In genomic region chr6:108198761-108199498, GRCh38 we compare ENCODE assay signal across 34 cellular contexts. TPM values are rescaled to one million over a fixed set of nuclear protein-coding genes. Genes with fewer than 3 reads are reported as not detected.
"Had no signal": no experiment of that assay in that cellular context is flagged by ENCODE, and none has a peak within 500 bp of the region (broad histone marks: within the 10 kb centered on the region; RNA-seq: fewer than 3 reads in every experiment).

No MANE protein-coding gene starts in this region.

- DNase-seq: activated CD4-positive, alpha-beta T cell treated with anti-CD3 and anti-CD28 coated beads, Interleukin-2, amount 10 ng/mL, durations not matched to agents 24 days and 14 days; activated CD4-positive, alpha-beta T cell treated with anti-CD3 and anti-CD28 coated beads, Interleukin-2, amount 50 U/mL, for 4 hours; activated CD8-positive, alpha-beta T cell treated with anti-CD3 and anti-CD28 coated beads for 36 hours; activated effector memory CD4-positive, alpha-beta T cell treated with anti-CD3 and anti-CD28 coated beads, Interleukin-2, amount 50 U/mL, for 16 hours; activated naive CD4-positive, alpha-beta T cell; activated naive CD4-positive, alpha-beta T cell treated with anti-CD3 and anti-CD28 coated beads, Interleukin-2, amount 50 U/mL, for 16 hours; activated naive CD8-positive, alpha-beta T cell treated with anti-CD3 and anti-CD28 coated beads, Interleukin-2, amount 10 ng/mL, durations not matched to agents 7 days and 5 days; activated T-cell treated with anti-CD3 and anti-CD28 coated beads, Interleukin-2, amount 50 U/mL, for 1 hour; activated T-cell treated with anti-CD3 and anti-CD28 coated beads, Interleukin-2, amount 50 U/mL, for 72 hours; amygdala; body of pancreas; Karpas-422; KBM-7; NCI-H1105 treated with DMSO at 0.1 percent for 48 hours; NCI-H1436; NCI-H1694; NCI-H1930; NCI-H2081 treated with DMSO at 0.1 percent for 48 hours; NCI-H345; NCI-H524 treated with DMSO at 0.1 percent for 48 hours; SHP77 had no signal

- FAIRE-seq: astrocyte, TTC549 had no signal

- H3K9me3 ChIP-seq: body of pancreas, breast epithelium, SJCRH30 had no signal

- H3K4me3 Mint-ChIP-seq: activated CD4-positive, alpha-beta T cell treated with anti-CD3 and anti-CD28 coated beads, Interleukin-2, amount 10 ng/mL, durations not matched to agents 24 days and 14 days; activated CD8-positive, alpha-beta T cell treated with anti-CD3 and anti-CD28 coated beads for 36 hours; activated naive CD8-positive, alpha-beta T cell treated with anti-CD3 and anti-CD28 coated beads, Interleukin-2, amount 10 ng/mL, durations not matched to agents 7 days and 5 days; activated T-cell treated with anti-CD3 and anti-CD28 coated beads, Interleukin-2, amount 50 U/mL, for 72 hours; activated T-helper 17 cell treated with anti-CD3 and anti-CD28 coated beads, Interleukin-2, amount 50 U/mL, for 72 hours; T-helper 1 cell treated with Interleukin-12 subunit alpha and Interleukin-12 subunit beta and Interleukin-4 antibody, amounts not matched to agents 30 μg/mL and 1 μg/mL, for 36 hours; T-helper 2 cell treated with Interferon-gamma antibody and Interleukin-4, amounts not matched to agents 5 μg/mL and 100 μg/mL, for 36 hours had no signal

- ATAC-seq: activated CD8-positive, alpha-beta T cell treated with anti-CD3 and anti-CD28 coated beads for 36 hours; activated T-cell treated with anti-CD3 and anti-CD28 coated beads, Interleukin-2, amount 50 U/mL, for 72 hours; activated T-helper 17 cell treated with anti-CD3 and anti-CD28 coated beads, Interleukin-2, amount 50 U/mL, for 72 hours; body of pancreas; Panc1 had no signal

- H3K27ac Mint-ChIP-seq: activated CD4-positive, alpha-beta T cell treated with anti-CD3 and anti-CD28 coated beads, Interleukin-2, amount 10 ng/mL, durations not matched to agents 24 days and 14 days; activated CD8-positive, alpha-beta T cell treated with anti-CD3 and anti-CD28 coated beads for 36 hours; activated naive CD8-positive, alpha-beta T cell treated with anti-CD3 and anti-CD28 coated beads, Interleukin-2, amount 10 ng/mL, durations not matched to agents 7 days and 5 days; activated T-cell treated with anti-CD3 and anti-CD28 coated beads, Interleukin-2, amount 50 U/mL, for 72 hours; activated T-helper 17 cell treated with anti-CD3 and anti-CD28 coated beads, Interleukin-2, amount 50 U/mL, for 72 hours; T-helper 1 cell treated with Interleukin-12 subunit alpha and Interleukin-12 subunit beta and Interleukin-4 antibody, amounts not matched to agents 30 μg/mL and 1 μg/mL, for 36 hours; T-helper 2 cell treated with Interferon-gamma antibody and Interleukin-4, amounts not matched to agents 5 μg/mL and 100 μg/mL, for 36 hours had no signal

- H3K36me3 ChIP-seq: breast epithelium, SJCRH30 had no signal

- H3K4me1 Mint-ChIP-seq: activated CD4-positive, alpha-beta T cell treated with anti-CD3 and anti-CD28 coated beads, Interleukin-2, amount 10 ng/mL, durations not matched to agents 24 days and 14 days; activated T-helper 17 cell treated with anti-CD3 and anti-CD28 coated beads, Interleukin-2, amount 50 U/mL, for 72 hours had no signal

- H3K4me3 ChIP-seq: body of pancreas, breast epithelium, SJCRH30, SK-N-MC had no signal

- H3K27me3 ChIP-seq: body of pancreas, breast epithelium, SJCRH30 had no signal

- H3K27ac ChIP-seq: body of pancreas, breast epithelium, SJCRH30, SK-N-MC had no signal

- H3K9me3 Mint-ChIP-seq: activated CD4-positive, alpha-beta T cell treated with anti-CD3 and anti-CD28 coated beads, Interleukin-2, amount 10 ng/mL, durations not matched to agents 24 days and 14 days; activated CD8-positive, alpha-beta T cell treated with anti-CD3 and anti-CD28 coated beads for 36 hours; activated naive CD8-positive, alpha-beta T cell treated with anti-CD3 and anti-CD28 coated beads, Interleukin-2, amount 10 ng/mL, durations not matched to agents 7 days and 5 days; activated T-cell treated with anti-CD3 and anti-CD28 coated beads, Interleukin-2, amount 50 U/mL, for 72 hours; activated T-helper 17 cell treated with anti-CD3 and anti-CD28 coated beads, Interleukin-2, amount 50 U/mL, for 72 hours; T-helper 1 cell treated with Interleukin-12 subunit alpha and Interleukin-12 subunit beta and Interleukin-4 antibody, amounts not matched to agents 30 μg/mL and 1 μg/mL, for 36 hours; T-helper 2 cell treated with Interferon-gamma antibody and Interleukin-4, amounts not matched to agents 5 μg/mL and 100 μg/mL, for 36 hours had no signal

- H3K4me1 ChIP-seq: breast epithelium had no signal

RNA-seq across cellular contexts. Expression of gene NR2E1, which starts 33.1 kb away (rescaled TPM):
- total RNA-seq: activated CD4-positive, alpha-beta T cell treated with anti-CD3 and anti-CD28 coated beads, Interleukin-2, amount 10 ng/mL, durations not matched to agents 24 days and 14 days; activated CD8-positive, alpha-beta memory T cell treated with anti-CD3 and anti-CD28 coated beads for 36 hours; activated CD8-positive, alpha-beta T cell treated with anti-CD3 and anti-CD28 coated beads for 36 hours; activated naive CD8-positive, alpha-beta T cell treated with anti-CD3 and anti-CD28 coated beads, Interleukin-2, amount 10 ng/mL, durations not matched to agents 7 days and 5 days; activated T-cell treated with anti-CD3 and anti-CD28 coated beads, Interleukin-2, amount 50 U/mL, for 72 hours; activated T-helper 17 cell treated with anti-CD3 and anti-CD28 coated beads, Interleukin-2, amount 50 U/mL, for 72 hours; astrocyte; body of pancreas; MCF 10A; NCI-H460; RPMI7951 had no signal
